1 cellular context compared by ENCODE assay signal in the genomic region with DNA sequence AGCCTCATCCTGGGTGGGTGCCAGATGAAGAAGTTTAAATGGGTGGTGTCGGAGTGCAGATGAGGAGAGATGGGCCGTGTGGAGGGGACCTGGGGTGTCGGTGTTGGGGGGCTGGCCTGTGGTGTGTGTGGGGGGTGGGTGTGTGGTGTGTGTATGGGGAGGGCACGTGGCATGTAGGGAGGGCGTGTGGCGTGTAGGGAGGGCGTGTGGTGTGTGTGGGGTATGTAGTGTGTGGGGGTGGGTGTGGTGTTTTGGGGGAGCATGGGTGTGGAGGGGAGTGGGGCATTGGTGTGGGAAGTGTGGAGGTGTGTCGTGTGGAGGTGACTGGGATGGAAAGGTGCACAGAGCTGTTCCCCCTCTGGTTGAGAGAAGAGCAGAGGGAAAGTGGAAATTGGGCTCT.
A peak's percentile ranks its signal among the peaks of the same experiment; 100 is the strongest.
TF ChIP-seq lines count a peak whose summit lies in the region.

No MANE protein-coding gene starts in this region.

TF ChIP-seq in HEK293, 187 proteins besides CTCF, POLR2A, EP300 and RAD21 (continued from another document):
- peak; percentile 78 for TF ChIP-seq EGR2 (tag by site-specific recombination; IDR thresholded peaks at IDR 0.05; ENCODE audit: low read depth)
- TF ChIP-seq ZNF510 (tag by site-specific recombination; IDR thresholded peaks at IDR 0.05; ENCODE audit: insufficient replicate concordance): no peak
TF ChIP-seq in HEK293: peak in this region for 2.
